Comparison of ENCODE assay signal across 9 cellular contexts in the genomic region with DNA sequence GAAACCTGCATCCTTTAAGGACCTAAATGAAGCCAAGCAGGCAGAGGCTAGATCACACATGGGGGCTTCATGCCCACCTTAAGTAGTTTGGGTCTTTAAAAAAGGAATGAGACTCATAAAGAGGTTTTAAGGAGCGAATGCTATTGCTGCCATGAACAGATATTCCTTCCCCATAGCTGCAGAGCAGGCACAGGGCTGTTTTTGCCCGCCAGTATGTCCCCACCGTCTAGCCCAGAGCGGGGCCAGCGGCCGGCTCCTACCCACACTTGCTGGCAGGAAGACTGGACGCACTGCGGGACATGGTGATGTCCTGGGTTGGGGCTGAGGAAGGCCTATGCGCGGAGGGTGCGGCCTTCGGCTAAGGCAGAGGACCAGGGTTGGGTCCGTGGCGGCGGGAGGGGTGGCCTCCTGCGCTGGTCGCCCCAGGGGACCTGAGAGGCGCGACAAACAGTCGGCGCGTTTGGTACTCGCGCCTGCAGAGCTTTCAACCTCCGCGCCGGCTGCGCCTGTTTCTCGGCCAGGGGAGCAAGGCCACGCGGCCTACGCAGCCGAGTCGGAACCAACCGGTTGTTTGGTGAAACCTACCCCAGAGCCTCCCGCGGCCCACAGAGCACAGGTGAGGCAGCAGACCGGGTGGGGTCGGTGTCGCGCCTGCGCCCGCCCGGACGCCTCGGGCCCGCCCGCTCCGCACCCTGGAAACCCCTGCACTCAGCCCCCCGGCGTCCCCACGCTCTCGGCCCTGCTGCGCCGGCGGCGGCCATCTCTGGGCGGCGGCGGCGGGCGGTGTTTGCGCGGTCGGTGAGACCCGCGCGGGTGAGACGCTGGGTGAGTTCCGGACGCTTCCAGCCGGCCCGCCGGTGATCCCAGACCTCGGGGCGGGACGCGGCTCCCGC. TPM values are rescaled to one million over a fixed set of nuclear protein-coding genes. Genes with fewer than 3 reads are reported as not detected.
DNase-seq lines count a peak whose midpoint lies in the region; ATAC-seq, FAIRE-seq and TF ChIP-seq lines count a peak whose summit lies in the region.
"Had no signal": no experiment of that assay in that cellular context is flagged by ENCODE, and none has a peak within 500 bp of the region (broad histone marks: within the 10 kb centered on the region; RNA-seq: fewer than 3 reads in every experiment).

A gene with protein sequence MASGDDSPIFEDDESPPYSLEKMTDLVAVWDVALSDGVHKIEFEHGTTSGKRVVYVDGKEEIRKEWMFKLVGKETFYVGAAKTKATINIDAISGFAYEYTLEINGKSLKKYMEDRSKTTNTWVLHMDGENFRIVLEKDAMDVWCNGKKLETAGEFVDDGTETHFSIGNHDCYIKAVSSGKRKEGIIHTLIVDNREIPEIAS (plus strand): TSS at position 450 of the 893 bp plus-strand sequence. CDS start 10,956 bp downstream, outside the sequence.

- no peaks in the 10 kb centered on the region for H3K9me3 ChIP-seq in H1 (ENCODE audit: insufficient read depth in 2 of 2, low read depth in 1 of 2, low read length in 1 of 2)
- H3K9me3 ChIP-seq in mesenchymal stem cell (ENCODE audit: control insufficient read depth, low read length) = no peaks in the 10 kb centered on the region

- peaks cover 0 to 5% (median 4%) of the 10 kb centered on the region in 4 experiments; a peak in 6 of 7 replicates for H3K4me1 ChIP-seq in H1 (replicated peaks in 1 of 4; ENCODE audit: control insufficient read depth in 3 of 4, insufficient read depth in 4 of 4, low read length in 3 of 4)
- H3K4me1 ChIP-seq in mesenchymal stem cell (ENCODE audit: control insufficient read depth, insufficient read depth, low read depth, low read length) = peaks cover 2% of the 10 kb centered on the region

- no peak within 1 kb of the TSS for H3K14ac ChIP-seq in H1 (ENCODE audit: insufficient read length)
- H3K14ac ChIP-seq in mesenchymal stem cell (ENCODE audit: low read length in 2 of 2) = peak within 1 kb of the TSS; percentile 22 to 87

- H3K27ac ChIP-seq in H1 (ENCODE audit: low read depth, low read length) (0 out of 2 replicates have a peak within 1 kb of the TSS, but pooled peaks have one; percentile 60), mesenchymal stem cell (ENCODE audit: low read length, poor library complexity, severe bottlenecking) (peak within 1 kb of the TSS; percentile 86)

- no peaks in the 10 kb centered on the region for H3K79me1 ChIP-seq in H1 (ENCODE audit: low read depth, low read length)
- H3K79me1 ChIP-seq in mesenchymal stem cell (replicated peaks; ENCODE audit: low read length, poor library complexity, severe bottlenecking) = peaks cover 10% of the 10 kb centered on the region

- peak within 1 kb of the TSS; percentile 83 for H3K18ac ChIP-seq in H1 (ENCODE audit: extremely low read depth, low read length)
- peak within 1 kb of the TSS; percentile 92 for H3K18ac ChIP-seq in mesenchymal stem cell (ENCODE audit: low read depth in 1 of 2, low read length in 2 of 2)

- no peak within 1 kb of the TSS for H2BK20ac ChIP-seq in H1 (ENCODE audit: low read length)

- H3K4me3 ChIP-seq in H1 (ENCODE audit: extremely low read depth in 1 of 4, insufficient read depth in 2 of 4, low read depth in 3 of 4, low read length in 4 of 4) = peak within 1 kb of the TSS; percentile 56 to 80 (median 66)
- peak within 1 kb of the TSS; percentile 68 to 84 for H3K4me3 ChIP-seq in mesenchymal stem cell (ENCODE audit: insufficient read depth in 1 of 2, low read depth in 1 of 2, low read length in 2 of 2)

- H2AK5ac ChIP-seq in H1 (ENCODE audit: low read depth, low read length) (no peak within 1 kb of the TSS), mesenchymal stem cell (ENCODE audit: low read length, severe bottlenecking) (peak within 1 kb of the TSS; percentile 63)

- peak within 1 kb of the TSS; percentile 52; the same call in 1 of the 2 replicates for H2BK5ac ChIP-seq in H1 (ENCODE audit: low read depth, low read length)
- H2BK5ac ChIP-seq in mesenchymal stem cell (ENCODE audit: low read depth, low read length, poor library complexity, severe bottlenecking) = peak within 1 kb of the TSS; percentile 93

- CTCF ChIA-PET in H1 (lab: Charles Lee; ENCODE audit: partially characterized antibody) = interaction anchor here (1.3 kb wide), 1 partner anchor 9 kb away, joined by 3 read pairs; no protein-coding TSS in a partner anchor

- H4K8ac ChIP-seq in H1 (ENCODE audit: extremely low read depth, insufficient read depth, low read length) (peak within 1 kb of the TSS; percentile 96), mesenchymal stem cell (ENCODE audit: low read length) (peak within 1 kb of the TSS; percentile 100)

- POLR2A ChIA-PET in H1 (lab: Charles Lee; ENCODE audit: partially characterized antibody) = interaction anchor here (0.9 to 2.2 kb wide), 5 partner anchors 10 to 328 kb away, joined by 3 to 16 read pairs (median 4); a partner anchor contains a TSS

- H4K20me1 ChIP-seq in H1 (replicated peaks in 1 of 2; ENCODE audit: control insufficient read depth in 1 of 2, insufficient read depth in 2 of 2, low read length in 2 of 2) = no peaks in the 10 kb centered on the region

- no peaks in the 10 kb centered on the region for H3K79me2 ChIP-seq in H1 (ENCODE audit: control insufficient read depth in 1 of 2, insufficient read depth in 2 of 2, low read length in 2 of 2)

- H2BK120ac ChIP-seq in H1 (replicated peaks; ENCODE audit: low read depth, low read length) (peak within 1 kb of the TSS; percentile 41), mesenchymal stem cell (ENCODE audit: low read depth, low read length) (peak within 1 kb of the TSS; percentile 96)

- no peak for TF ChIP-seq CTCF in H1 (IDR thresholded peaks at IDR 0.05; ENCODE audit: control extremely low read depth in 1 of 3, insufficient read depth in 1 of 3, low read depth in 1 of 3, low read length in 3 of 3)

- H3K4me2 ChIP-seq in H1 (ENCODE audit: insufficient read depth in 1 of 2, low read depth in 2 of 2, low read length in 2 of 2) (peak within 1 kb of the TSS; percentile 85 to 86), mesenchymal stem cell (ENCODE audit: low read length, poor library complexity, severe bottlenecking) (peak within 1 kb of the TSS; percentile 65)

- H3K4ac ChIP-seq in H1 (replicated peaks; ENCODE audit: insufficient read length, low read depth, low read length) = no peak within 1 kb of the TSS
- peak within 1 kb of the TSS; percentile 62 to 89 for H3K4ac ChIP-seq in mesenchymal stem cell (ENCODE audit: low read depth in 1 of 2, low read length in 2 of 2)

- TF ChIP-seq EP300 in H1 (IDR thresholded peaks at IDR 0.05; ENCODE audit: borderline replicate concordance in 1 of 2, low read depth in 2 of 2, low read length in 2 of 2) = no peak

- 3% methylated on average over 61 of the region's 79 CpGs; no CpG with 5 or more reads in 1 of the 2 experiments for WGBS in H1 (ENCODE audit: extremely low coverage in 1 of 2, insufficient coverage in 1 of 2, insufficient read length in 1 of 2, insufficient replicate concordance in 2 of 2, low coverage in 1 of 2, low lambda C conversion rate in 2 of 2, missing lambda C conversion rate in 1 of 2), 2 experiments
- WGBS in mesenchymal stem cell = 3% methylated on average over 70 of the region's 79 CpGs

- peak within 1 kb of the TSS; percentile 1 for H4K5ac ChIP-seq in H1 (ENCODE audit: insufficient read length, low read depth, low read length)

- TF ChIP-seq POLR2A in H1 (IDR thresholded peaks at IDR 0.05; ENCODE audit: control extremely low read depth in 1 of 2, low read depth in 2 of 2, low read length in 2 of 2) = peak in 1 of 2 experiments; percentile 88; a peak in 2 of 3 replicates

- H3K56ac ChIP-seq in H1 (replicated peaks; ENCODE audit: insufficient read length, low read depth, low read length) = no peak within 1 kb of the TSS

- H3K23ac ChIP-seq in H1 (ENCODE audit: insufficient read length) (no peak within 1 kb of the TSS), mesenchymal stem cell (ENCODE audit: low read length in 2 of 2) (peak within 1 kb of the TSS in 1 of 2 experiments; percentile 67)

- peak within 1 kb of the TSS; percentile 93 for H4K91ac ChIP-seq in H1 (replicated peaks; ENCODE audit: insufficient read length, low read length)
- peak within 1 kb of the TSS; percentile 97 for H4K91ac ChIP-seq in mesenchymal stem cell (ENCODE audit: low read length)

- 0 out of 4 replicates have a peak, but pooled peaks of 1 of the 2 experiments have one; percentile 1 for TF ChIP-seq RAD21 in H1 (IDR thresholded peaks at IDR 0.05 in 1 of 2, conservative IDR thresholded peaks at IDR 0.05 in 1 of 2; ENCODE audit: low read depth in 2 of 2, low read length in 2 of 2)

- H3K27me3 ChIP-seq in H1 (replicated peaks in 1 of 4; ENCODE audit: control insufficient read depth in 3 of 4, extremely low read depth in 1 of 4, insufficient read depth in 3 of 4, low read length in 3 of 4) (peaks cover 0 to 4% (median 1%) of the 10 kb centered on the region in 4 experiments; a peak in 2 of 7 replicates), mesenchymal stem cell (ENCODE audit: control insufficient read depth in 1 of 2, insufficient read depth in 1 of 2, low read length in 2 of 2) (no peaks in the 10 kb centered on the region)

- peak within 1 kb of the TSS; percentile 68; the same call in 1 of the 2 replicates for H2BK12ac ChIP-seq in H1 (ENCODE audit: low read depth, low read length)
- H2BK12ac ChIP-seq in mesenchymal stem cell (ENCODE audit: low read length in 2 of 2) = peak within 1 kb of the TSS in 1 of 2 experiments; percentile 64

- peak; percentile 69 for DNase-seq in Ammon's horn (ENCODE audit: low spot score)
- DNase-seq in NCI-H460 (ENCODE audit: extremely low read depth, low read depth) = peak; percentile 30
- DNase-seq in activated CD8-positive, alpha-beta memory T cell treated with anti-CD3 and anti-CD28 coated beads for 4 hours (ENCODE audit: low read depth in 2 of 2) = peak; percentile 30 to 35
- peak in 1 of 2 experiments; percentile 82 for DNase-seq in H1 (ENCODE audit: low read depth in 1 of 2, low spot score in 2 of 2)
- DNase-seq in mesenchymal stem cell = peak; percentile 70
- peak; percentile 52 for DNase-seq in stimulated activated CD8-positive, alpha-beta memory T cell treated with anti-CD3 and anti-CD28 coated beads, Interleukin-12 subunit alpha, Interleukin-12 subunit beta, amount 100 ng/mL, for 4 hours (ENCODE audit: low read depth)

- H2BK15ac ChIP-seq in H1 (ENCODE audit: low read length) (peak within 1 kb of the TSS; percentile 72; the same call in 1 of the 2 replicates), mesenchymal stem cell (ENCODE audit: low read depth, poor library complexity, severe bottlenecking) (peak within 1 kb of the TSS; percentile 99)

- H3K36me3 ChIP-seq in H1 (ENCODE audit: control insufficient read depth in 2 of 4, insufficient read depth in 4 of 4, low read length in 3 of 4) (no peaks in the 10 kb centered on the region), mesenchymal stem cell (ENCODE audit: control insufficient read depth in 1 of 2, insufficient read depth in 2 of 2, low read depth in 1 of 2, low read length in 2 of 2) (no peaks in the 10 kb centered on the region)

- H3K23me2 ChIP-seq in H1 (ENCODE audit: low read depth, low read length) = peaks cover 6% of the 10 kb centered on the region; the same call in 1 of the 2 replicates

- peak within 1 kb of the TSS; percentile 64 to 87 (median 84) for H3K9ac ChIP-seq in H1 (replicated peaks in 1 of 4; ENCODE audit: extremely low read depth in 1 of 4, low read depth in 3 of 4, low read length in 3 of 4)
- peak within 1 kb of the TSS; percentile 95 for H3K9ac ChIP-seq in mesenchymal stem cell (ENCODE audit: low read length)

- peak; percentile 55 for ATAC-seq in GM18870 (IDR thresholded peaks at IDR 0.05; ENCODE audit: unreplicated experiment)
- peak; percentile 55 for ATAC-seq in HG03097 (IDR thresholded peaks at IDR 0.05; ENCODE audit: low FRiP score, unreplicated experiment)

- no peak for FAIRE-seq in H1 (lab: Jason Lieb, UNC)
- FAIRE-seq: colon had no signal

- H2AFZ ChIP-seq in H1 (ENCODE audit: low read length) = peak within 1 kb of the TSS; percentile 73
- peak within 1 kb of the TSS; percentile 72 for H2AFZ ChIP-seq in mesenchymal stem cell (ENCODE audit: low read depth, low read length)

RNA-seq across cellular contexts. Expression of the gene that starts here (rescaled TPM):
- 22.0 and 25.0 TPM in 2 replicates for total RNA-seq in NCI-H460 (2014; rRNA removed; shearing (Covaris generic))
- polyA plus RNA-seq in NCI-H460 (2014; cell fraction: nucleus; rRNA removed) = 11.9 and 17.7 TPM in 2 replicates
- 6.8 and 7.1 TPM in 2 replicates for total RNA-seq in H1 (2021; fragmentation: NEBNext Ultra II Directional; extraction: Animal tissue kit (Norgen Biotek cat#: 25700))
- polyA plus RNA-seq in H1 (2011; rRNA removed) = 1.2 TPM in 2 replicates
- 3.5 TPM for polyA plus RNA-seq in H1 (2011; cell fraction: cytosol; rRNA removed)
- 1.0 TPM for polyA plus RNA-seq in H1 (2011; cell fraction: nucleus; rRNA removed)
- 5.7 to 9.7 TPM (median 7.2 TPM) in 4 replicates for polyA plus RNA-seq in H1 (2012, experiment 1 of 2)
- polyA plus RNA-seq in H1 (2012, experiment 2 of 2) = 3.8 TPM
- polyA plus RNA-seq in H1 (2013, experiment 1 of 2) = 8.3 TPM
- polyA plus RNA-seq in H1 (2013, experiment 2 of 2) = 8.1 TPM
- 0.66 and 1.0 TPM in 2 replicates for polyA minus RNA-seq in H1 (2011; rRNA and poly(A)+ RNA removed)
- 2.8 TPM for polyA minus RNA-seq in H1 (2011; cell fraction: cytosol; rRNA and poly(A)+ RNA removed)
- polyA minus RNA-seq in H1 (2011; cell fraction: nucleus; rRNA and poly(A)+ RNA removed) = 1.6 TPM
- polyA plus RNA-seq in mesenchymal stem cell (2013, experiment 1 of 2) = 13.2 TPM
- polyA plus RNA-seq in mesenchymal stem cell (2013, experiment 2 of 2) = 13.2 TPM
